ENCODE assay signal across 8 cellular contexts in genomic region chr2:201158111-201158929, GRCh38. TPM values are rescaled to one million over a fixed set of nuclear protein-coding genes. Genes with fewer than 3 reads are reported as not detected.
DNase-seq lines count a peak whose midpoint lies in the region; ATAC-seq and TF ChIP-seq lines count a peak whose summit lies in the region.

No MANE protein-coding gene starts in this region.

- DNase-seq in CD4-positive, alpha-beta memory T cell, result peak; percentile 64 to 75 (median 68)
- DNase-seq in NCI-H2196 (lab: John Stamatoyannopoulos, UW; ENCODE audit: unreplicated experiment), result peak; percentile 64
- peak; percentile 76 for DNase-seq in WERI-Rb-1
- peak; percentile 45 to 61 (median 53) for DNase-seq in effector memory CD8-positive, alpha-beta T cell
- DNase-seq in mesenchymal stem cell, result peak; percentile 90
- peak; percentile 91 for DNase-seq in testis

- TF ChIP-seq CTCF in WERI-Rb-1 (IDR thresholded peaks at IDR 0.05; ENCODE audit: low read depth, low read length) (peak; percentile 74), testis (IDR thresholded peaks at IDR 0.05) (peak; percentile 56 to 82 (median 76))

- peak overlapping the region in 3 of 8 donors; percentile 26 to 52 (median 30) for H3K4me3 Mint-ChIP-seq in CD4-positive, alpha-beta memory T cell
- no peak overlapping the region for H3K4me3 Mint-ChIP-seq in effector memory CD8-positive, alpha-beta T cell

- no peaks in the 10 kb centered on the region for H3K27me3 ChIP-seq in CD4-positive, alpha-beta memory T cell (ENCODE audit: insufficient read depth, low read length)
- H3K27me3 ChIP-seq in WERI-Rb-1 (ENCODE audit: insufficient read depth, low read depth, severe bottlenecking), result no peaks in the 10 kb centered on the region
- no peaks in the 10 kb centered on the region for H3K27me3 ChIP-seq in mesenchymal stem cell (ENCODE audit: control insufficient read depth in 1 of 2, insufficient read depth in 1 of 2, low read length in 2 of 2)
- H3K27me3 ChIP-seq in testis, result no peaks in the 10 kb centered on the region

- H3K27ac Mint-ChIP-seq in CD4-positive, alpha-beta memory T cell, result peak overlapping the region; percentile 69 to 95 (median 89)
- peak overlapping the region; percentile 86 to 95 for H3K27ac Mint-ChIP-seq in effector memory CD8-positive, alpha-beta T cell

- H3K9me3 Mint-ChIP-seq in CD4-positive, alpha-beta memory T cell, result no peaks in the 10 kb centered on the region
- H3K9me3 Mint-ChIP-seq in effector memory CD8-positive, alpha-beta T cell, result no peaks in the 10 kb centered on the region

- H2AK5ac ChIP-seq in mesenchymal stem cell (ENCODE audit: low read length, severe bottlenecking), result no peak overlapping the region

- H2BK120ac ChIP-seq in mesenchymal stem cell (ENCODE audit: low read depth, low read length), result no peak overlapping the region

- no peak overlapping the region for H2BK15ac ChIP-seq in mesenchymal stem cell (ENCODE audit: low read depth, poor library complexity, severe bottlenecking)

- peaks cover 9 to 23% (median 16%) of the 10 kb centered on the region in 4 donors for H3K4me1 Mint-ChIP-seq in CD4-positive, alpha-beta memory T cell
- peaks cover 18 to 36% of the 10 kb centered on the region in 2 donors for H3K4me1 Mint-ChIP-seq in effector memory CD8-positive, alpha-beta T cell (ENCODE audit: low read depth in 2 of 2)

- H3K4me1 ChIP-seq in CD4-positive, alpha-beta memory T cell (ENCODE audit: insufficient read depth, low read length), result peaks cover 19% of the 10 kb centered on the region
- H3K4me1 ChIP-seq in mesenchymal stem cell (ENCODE audit: control insufficient read depth, insufficient read depth, low read depth, low read length) (peaks cover 1% of the 10 kb centered on the region), testis (peaks cover 16% of the 10 kb centered on the region)

- ATAC-seq in GM18868 (IDR thresholded peaks at IDR 0.05; ENCODE audit: unreplicated experiment), result peak; percentile 93
- ATAC-seq in HG03066 (IDR thresholded peaks at IDR 0.05; ENCODE audit: low read depth, unreplicated experiment), result peak; percentile 98
- ATAC-seq in effector memory CD8-positive, alpha-beta T cell (replicated peaks), result peak; percentile 89

- whole genome bisulfite sequencing in mesenchymal stem cell, result 0% methylated on average over 1 of the region's 5 CpGs
- WGBS in testis, 2 donors, result 45% methylated on average over 5 of the region's 5 CpGs

- H4K91ac ChIP-seq in mesenchymal stem cell (ENCODE audit: low read length), result no peak overlapping the region

- H3K4ac ChIP-seq in mesenchymal stem cell (ENCODE audit: low read depth in 1 of 2, low read length in 2 of 2), result peak overlapping the region in 1 of 2 experiments; percentile 6

- H3K9ac ChIP-seq in mesenchymal stem cell (ENCODE audit: low read length), result peak overlapping the region; percentile 70

- H3K27me3 Mint-ChIP-seq in CD4-positive, alpha-beta memory T cell, result no peaks in the 10 kb centered on the region
- no peaks in the 10 kb centered on the region for H3K27me3 Mint-ChIP-seq in effector memory CD8-positive, alpha-beta T cell

- CTCF ChIA-PET in CD4-positive, alpha-beta memory T cell (lab: Charles Lee; ENCODE audit: partially characterized antibody), result interaction anchor here (0.6 to 7.0 kb wide), 36 partner anchors 10 to 445 kb away, joined by 3 to 107 read pairs (median 5); partner anchors contain the start of genes CASP10, CFLAR, HYCC2 and NIF3L1

- H3K36me3 ChIP-seq in CD4-positive, alpha-beta memory T cell (ENCODE audit: insufficient read depth, low read length), result peaks cover 70% of the 10 kb centered on the region
- no peaks in the 10 kb centered on the region for H3K36me3 ChIP-seq in WERI-Rb-1
- peaks cover 41 to 78% of the 10 kb centered on the region in 2 experiments for H3K36me3 ChIP-seq in mesenchymal stem cell (ENCODE audit: control insufficient read depth in 1 of 2, insufficient read depth in 2 of 2, low read depth in 1 of 2, low read length in 2 of 2)
- no peaks in the 10 kb centered on the region for H3K36me3 ChIP-seq in testis (ENCODE audit: low read depth, missing control alignments)

- H3K23ac ChIP-seq in mesenchymal stem cell (ENCODE audit: low read length in 2 of 2), result no peak overlapping the region

- H2BK12ac ChIP-seq in mesenchymal stem cell (ENCODE audit: low read length in 2 of 2), result no peak overlapping the region

- no peak overlapping the region for H3K14ac ChIP-seq in mesenchymal stem cell (ENCODE audit: low read length in 2 of 2)

- intact Hi-C loops in CD4-positive, alpha-beta memory T cell (cut with micrococcal nuclease), result loop anchor here (1.0 to 5.0 kb wide), 7 partner anchors 19 to 445 kb away; partner anchors contain the start of genes HYCC2 and ORC2
- intact Hi-C loops in testis (cut with DNase I; ENCODE audit: low total_unique reads), result loop anchor here (5.0 to 10.0 kb wide), 2 partner anchors 41 to 254 kb away; partner anchors contain the start of gene CFLAR

- H3K4me2 ChIP-seq in mesenchymal stem cell (ENCODE audit: low read length, poor library complexity, severe bottlenecking), result no peak overlapping the region

- H2BK5ac ChIP-seq in mesenchymal stem cell (ENCODE audit: low read depth, low read length, poor library complexity, severe bottlenecking), result no peak overlapping the region

- peaks cover 56 to 77% of the 10 kb centered on the region in 2 donors for H3K36me3 Mint-ChIP-seq in CD4-positive, alpha-beta memory T cell
- H3K36me3 Mint-ChIP-seq in effector memory CD8-positive, alpha-beta T cell (ENCODE audit: insufficient read depth), result peaks cover 90% of the 10 kb centered on the region

- H3K4me3 ChIP-seq in CD4-positive, alpha-beta memory T cell (ENCODE audit: low read length in 2 of 2), result no peak overlapping the region
- no peak overlapping the region for H3K4me3 ChIP-seq in WERI-Rb-1 (ENCODE audit: low read depth, low read length)
- H3K4me3 ChIP-seq in mesenchymal stem cell (ENCODE audit: insufficient read depth in 1 of 2, low read depth in 1 of 2, low read length in 2 of 2), result no peak overlapping the region
- no peak overlapping the region for H3K4me3 ChIP-seq in testis

- H4K8ac ChIP-seq in mesenchymal stem cell (ENCODE audit: low read length), result peak overlapping the region; percentile 78

- TF ChIP-seq POLR2A in testis (IDR thresholded peaks at IDR 0.05), result no peak

- H3K79me1 ChIP-seq in mesenchymal stem cell (replicated peaks; ENCODE audit: low read length, poor library complexity, severe bottlenecking), result peaks cover 20% of the 10 kb centered on the region

- no peaks in the 10 kb centered on the region for H3K9me3 ChIP-seq in CD4-positive, alpha-beta memory T cell (ENCODE audit: control insufficient read depth in 1 of 2, low read length in 2 of 2)
- H3K9me3 ChIP-seq in WERI-Rb-1 (ENCODE audit: severe bottlenecking) (no peaks in the 10 kb centered on the region), mesenchymal stem cell (ENCODE audit: control insufficient read depth, low read length) (no peaks in the 10 kb centered on the region), testis (no peaks in the 10 kb centered on the region)

- peak overlapping the region; percentile 44 for H3K27ac ChIP-seq in CD4-positive, alpha-beta memory T cell (ENCODE audit: low read depth, low read length)
- H3K27ac ChIP-seq in WERI-Rb-1, result peak overlapping the region; percentile 61
- peak overlapping the region; percentile 19 for H3K27ac ChIP-seq in mesenchymal stem cell (ENCODE audit: low read length, poor library complexity, severe bottlenecking)
- H3K27ac ChIP-seq in testis, result peak overlapping the region; percentile 31 to 33

- H2AFZ ChIP-seq in mesenchymal stem cell (ENCODE audit: low read depth, low read length), result no peak overlapping the region

- peak overlapping the region in 1 of 2 experiments; percentile 59 for H3K18ac ChIP-seq in mesenchymal stem cell (ENCODE audit: low read depth in 1 of 2, low read length in 2 of 2)

- POLR2A ChIA-PET in CD4-positive, alpha-beta memory T cell (lab: Charles Lee; ENCODE audit: partially characterized antibody), result interaction anchor here (0.5 to 5.0 kb wide), 21 partner anchors 9 to 294 kb away, joined by 3 to 127 read pairs (median 5); partner anchors contain the start of genes CFLAR, CLK1, HYCC2 and NDUFB3

RNA-seq across cellular contexts. Expression of gene CASP10, which starts 24.6 kb away (rescaled TPM):
- 10 to 100 TPM; 30.6 to 36.6 TPM for total RNA-seq in CD4-positive, alpha-beta memory T cell
- 10 to 100 TPM; 15.3 to 15.5 TPM for polyA plus RNA-seq in CD4-positive, alpha-beta memory T cell
- polyA plus RNA-seq in mesenchymal stem cell (2013, experiment 1 of 2), result 0.47 TPM
- polyA plus RNA-seq in mesenchymal stem cell (2013, experiment 2 of 2), result 0.53 TPM
- 10 to 100 TPM in 1 of 2 donors, 1 to 10 TPM in 1; 5.2 to 10.4 TPM for total RNA-seq in testis
- polyA plus RNA-seq in testis (ENCODE audit: insufficient read depth, low read depth, low replicate concordance), result 2.4 TPM

RNA-seq across cellular contexts. Expression of gene CFLAR, which starts 42.4 kb away (rescaled TPM):
- total RNA-seq in CD4-positive, alpha-beta memory T cell, result 100 to 1,000 TPM; 222 to 235 TPM
- polyA plus RNA-seq in CD4-positive, alpha-beta memory T cell, result 100 to 1,000 TPM; 127 to 155 TPM
- polyA plus RNA-seq in mesenchymal stem cell (2013, experiment 1 of 2), result 25.5 TPM
- 25.2 TPM for polyA plus RNA-seq in mesenchymal stem cell (2013, experiment 2 of 2)
- total RNA-seq in testis, result 100 to 1,000 TPM; 117 to 137 TPM
- 51.1 TPM for polyA plus RNA-seq in testis (ENCODE audit: insufficient read depth, low read depth, low replicate concordance)
